ENCODE assay signal across 1 cellular context in genomic region chr11:65622011-65622410, GRCh38.
TF ChIP-seq lines count a peak whose summit lies in the region.

No MANE protein-coding gene starts in this region.

TF ChIP-seq in WTC11, 78 proteins besides CTCF, POLR2A, EP300 and RAD21 (continued from another document):
- TF ChIP-seq ATF1 (CRISPR knock-in tag; IDR thresholded peaks at IDR 0.05): no peak
- TF ChIP-seq, protein P1, sequence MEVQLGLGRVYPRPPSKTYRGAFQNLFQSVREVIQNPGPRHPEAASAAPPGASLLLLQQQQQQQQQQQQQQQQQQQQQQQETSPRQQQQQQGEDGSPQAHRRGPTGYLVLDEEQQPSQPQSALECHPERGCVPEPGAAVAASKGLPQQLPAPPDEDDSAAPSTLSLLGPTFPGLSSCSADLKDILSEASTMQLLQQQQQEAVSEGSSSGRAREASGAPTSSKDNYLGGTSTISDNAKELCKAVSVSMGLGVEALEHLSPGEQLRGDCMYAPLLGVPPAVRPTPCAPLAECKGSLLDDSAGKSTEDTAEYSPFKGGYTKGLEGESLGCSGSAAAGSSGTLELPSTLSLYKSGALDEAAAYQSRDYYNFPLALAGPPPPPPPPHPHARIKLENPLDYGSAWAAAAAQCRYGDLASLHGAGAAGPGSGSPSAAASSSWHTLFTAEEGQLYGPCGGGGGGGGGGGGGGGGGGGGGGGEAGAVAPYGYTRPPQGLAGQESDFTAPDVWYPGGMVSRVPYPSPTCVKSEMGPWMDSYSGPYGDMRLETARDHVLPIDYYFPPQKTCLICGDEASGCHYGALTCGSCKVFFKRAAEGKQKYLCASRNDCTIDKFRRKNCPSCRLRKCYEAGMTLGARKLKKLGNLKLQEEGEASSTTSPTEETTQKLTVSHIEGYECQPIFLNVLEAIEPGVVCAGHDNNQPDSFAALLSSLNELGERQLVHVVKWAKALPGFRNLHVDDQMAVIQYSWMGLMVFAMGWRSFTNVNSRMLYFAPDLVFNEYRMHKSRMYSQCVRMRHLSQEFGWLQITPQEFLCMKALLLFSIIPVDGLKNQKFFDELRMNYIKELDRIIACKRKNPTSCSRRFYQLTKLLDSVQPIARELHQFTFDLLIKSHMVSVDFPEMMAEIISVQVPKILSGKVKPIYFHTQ (CRISPR knock-in tag; IDR thresholded peaks at IDR 0.05): no peak
- TF ChIP-seq, protein P2, sequence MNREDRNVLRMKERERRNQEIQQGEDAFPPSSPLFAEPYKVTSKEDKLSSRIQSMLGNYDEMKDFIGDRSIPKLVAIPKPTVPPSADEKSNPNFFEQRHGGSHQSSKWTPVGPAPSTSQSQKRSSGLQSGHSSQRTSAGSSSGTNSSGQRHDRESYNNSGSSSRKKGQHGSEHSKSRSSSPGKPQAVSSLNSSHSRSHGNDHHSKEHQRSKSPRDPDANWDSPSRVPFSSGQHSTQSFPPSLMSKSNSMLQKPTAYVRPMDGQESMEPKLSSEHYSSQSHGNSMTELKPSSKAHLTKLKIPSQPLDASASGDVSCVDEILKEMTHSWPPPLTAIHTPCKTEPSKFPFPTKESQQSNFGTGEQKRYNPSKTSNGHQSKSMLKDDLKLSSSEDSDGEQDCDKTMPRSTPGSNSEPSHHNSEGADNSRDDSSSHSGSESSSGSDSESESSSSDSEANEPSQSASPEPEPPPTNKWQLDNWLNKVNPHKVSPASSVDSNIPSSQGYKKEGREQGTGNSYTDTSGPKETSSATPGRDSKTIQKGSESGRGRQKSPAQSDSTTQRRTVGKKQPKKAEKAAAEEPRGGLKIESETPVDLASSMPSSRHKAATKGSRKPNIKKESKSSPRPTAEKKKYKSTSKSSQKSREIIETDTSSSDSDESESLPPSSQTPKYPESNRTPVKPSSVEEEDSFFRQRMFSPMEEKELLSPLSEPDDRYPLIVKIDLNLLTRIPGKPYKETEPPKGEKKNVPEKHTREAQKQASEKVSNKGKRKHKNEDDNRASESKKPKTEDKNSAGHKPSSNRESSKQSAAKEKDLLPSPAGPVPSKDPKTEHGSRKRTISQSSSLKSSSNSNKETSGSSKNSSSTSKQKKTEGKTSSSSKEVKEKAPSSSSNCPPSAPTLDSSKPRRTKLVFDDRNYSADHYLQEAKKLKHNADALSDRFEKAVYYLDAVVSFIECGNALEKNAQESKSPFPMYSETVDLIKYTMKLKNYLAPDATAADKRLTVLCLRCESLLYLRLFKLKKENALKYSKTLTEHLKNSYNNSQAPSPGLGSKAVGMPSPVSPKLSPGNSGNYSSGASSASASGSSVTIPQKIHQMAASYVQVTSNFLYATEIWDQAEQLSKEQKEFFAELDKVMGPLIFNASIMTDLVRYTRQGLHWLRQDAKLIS (CRISPR knock-in tag; IDR thresholded peaks at IDR 0.05; ENCODE audit: borderline replicate concordance): no peak
- TF ChIP-seq ZNF396 (CRISPR knock-in tag; IDR thresholded peaks at IDR 0.05; ENCODE audit: borderline replicate concordance): no peak
- no peak for TF ChIP-seq ZNF232 (CRISPR knock-in tag; IDR thresholded peaks at IDR 0.05)
- TF ChIP-seq EMX1 (CRISPR knock-in tag; IDR thresholded peaks at IDR 0.05): no peak
- no peak for TF ChIP-seq TP53 (CRISPR knock-in tag; IDR thresholded peaks at IDR 0.05)
